Comparison of ENCODE assay signal across 17 cellular contexts in the genomic region with DNA sequence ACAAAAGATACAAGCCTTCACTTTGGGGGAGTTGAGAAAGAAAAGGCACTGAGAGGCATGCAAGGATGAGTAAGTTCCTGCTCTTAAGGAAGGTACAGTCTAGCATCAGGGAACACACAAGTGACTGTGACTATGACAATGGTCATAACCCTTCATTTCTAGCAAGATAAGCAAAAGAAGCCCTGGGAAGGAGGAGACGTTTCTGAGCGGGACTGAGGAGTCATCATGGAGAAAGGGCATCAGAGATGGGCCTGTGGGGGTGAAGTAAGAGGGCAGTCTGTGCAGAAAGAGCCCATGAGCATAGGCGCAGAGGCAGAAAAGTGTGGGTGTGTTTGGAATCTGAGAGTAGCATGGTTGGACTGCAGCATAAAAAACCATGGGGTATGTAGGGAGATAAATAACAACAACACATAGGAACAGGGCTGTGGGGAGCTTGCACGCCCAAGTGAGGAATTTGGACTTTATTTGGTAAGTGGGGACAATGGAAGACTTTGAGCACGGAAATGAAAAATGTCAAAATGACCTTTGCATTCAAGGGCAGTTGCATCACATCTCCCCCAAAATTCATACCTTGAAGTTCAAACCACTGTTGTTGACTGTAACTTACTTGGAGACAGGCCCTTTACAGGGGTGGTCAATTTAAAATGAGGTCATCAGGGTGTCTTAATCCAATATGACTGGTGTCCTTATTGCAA.
DNase-seq lines count a peak whose midpoint lies in the region; ATAC-seq and TF ChIP-seq lines count a peak whose summit lies in the region.
"Had no signal": no experiment of that assay in that cellular context is flagged by ENCODE, and none has a peak within 500 bp of the region (broad histone marks: within the 10 kb centered on the region; RNA-seq: fewer than 3 reads in every experiment).

No MANE protein-coding gene starts in this region.

- H3K4me1 ChIP-seq in left ventricle myocardium inferior (peaks cover 91% of the 10 kb centered on the region), mammary epithelial cell (ENCODE audit: insufficient read depth, low read length) (peaks cover 39% of the 10 kb centered on the region), mesendoderm (ENCODE audit: control insufficient read depth, low read depth, low read length) (peaks cover 5% of the 10 kb centered on the region), urinary bladder (ENCODE audit: insufficient read depth) (no peaks in the 10 kb centered on the region)

- no peak overlapping the region for H2BK5ac ChIP-seq in mesendoderm (ENCODE audit: low read length)

- H3K9me3 ChIP-seq in left ventricle myocardium inferior (replicated peaks): no peaks in the 10 kb centered on the region
- H3K9me3 ChIP-seq in mammary epithelial cell (replicated peaks; ENCODE audit: insufficient read depth, low read length): no peaks in the 10 kb centered on the region
- H3K9me3 ChIP-seq: vagina had no signal

- ATAC-seq in Right ventricle myocardium inferior: no peak
- ATAC-seq: GM12878, natural killer cell, T-cell had no signal

- no peak for DNase-seq in left ventricle myocardium inferior
- no peak for DNase-seq in Right ventricle myocardium inferior (ENCODE audit: missing footprints)
- peak; percentile 47 for DNase-seq in mammary epithelial cell
- no peak for DNase-seq in mesendoderm
- no peak for DNase-seq in UCSD-AML1 (lab: John Stamatoyannopoulos, UW; ENCODE audit: unreplicated experiment)
- no peak for DNase-seq in NCI-H1694 treated with DMSO at 0.1 percent for 48 hours (lab: John Stamatoyannopoulos, UW)
- no peak for DNase-seq in NCI-H2227 (lab: John Stamatoyannopoulos, UW; ENCODE audit: unreplicated experiment)
- DNase-seq: activated CD4-positive, alpha-beta T cell treated with anti-CD3 and anti-CD28 coated beads for 48 hours; activated gamma-delta T cell treated with Interleukin-2 at 50 U/mL for 16 hours; DMS53; H7; natural killer cell; NCI-H1694; T-cell had no signal

- CTCF ChIA-PET in mammary epithelial cell (lab: Charles Lee; ENCODE audit: low non-redundant PET): interaction anchor here (0.5 kb wide), 1 partner anchor 61 kb away, joined by 7 read pairs; no protein-coding TSS in a partner anchor

- H3K27me3 ChIP-seq in left ventricle myocardium inferior (ENCODE audit: low read depth) (no peaks in the 10 kb centered on the region), mammary epithelial cell (ENCODE audit: insufficient read depth, low read length) (no peaks in the 10 kb centered on the region), mesendoderm (ENCODE audit: insufficient read depth, low read length, poor library complexity) (no peaks in the 10 kb centered on the region)
- H3K27me3 ChIP-seq: vagina had no signal

- no peaks in the 10 kb centered on the region for H4K20me1 ChIP-seq in mammary epithelial cell (ENCODE audit: insufficient read depth, low read length)

- in situ Hi-C loops in mammary epithelial cell (cut with MboI; ENCODE audit: low sequenced_read_pairs in 2 of 2): no loop called here

- H3K79me2 ChIP-seq in mammary epithelial cell (ENCODE audit: insufficient read depth, low read length): peaks cover 40% of the 10 kb centered on the region
- no peaks in the 10 kb centered on the region for H3K79me2 ChIP-seq in mesendoderm (ENCODE audit: control insufficient read depth, insufficient read depth, low read length)

- no peak overlapping the region for H4K8ac ChIP-seq in mesendoderm (ENCODE audit: low read depth, low read length)

- H2BK15ac ChIP-seq in mesendoderm (replicated peaks; ENCODE audit: low read depth): no peak overlapping the region

- no peak overlapping the region for H3K56ac ChIP-seq in mesendoderm (ENCODE audit: low read length)

- peak overlapping the region; percentile 23 for H2AK5ac ChIP-seq in mesendoderm (ENCODE audit: low read length)

- H3K9ac ChIP-seq in mammary epithelial cell (ENCODE audit: insufficient read depth, low read length) (no peak overlapping the region), mesendoderm (ENCODE audit: low read length) (no peak overlapping the region)

- H3K27ac ChIP-seq in left ventricle myocardium inferior (replicated peaks) (peak overlapping the region; percentile 61), mammary epithelial cell (ENCODE audit: insufficient read depth, low read depth, low read length) (peak overlapping the region; percentile 92), mesendoderm (ENCODE audit: low read depth, low read length) (no peak overlapping the region), urinary bladder (ENCODE audit: low read depth) (peak overlapping the region; percentile 2)

- WGBS in mammary epithelial cell (ENCODE audit: low coverage, missing lambda C conversion rate): 66% methylated on average over 5 of the region's 5 CpGs
- no CpG with 5 or more reads among the region's 5 CpGs for WGBS in mesendoderm (ENCODE audit: extremely low coverage, insufficient coverage, low lambda C conversion rate)
- WGBS in urinary bladder: 75% methylated on average over 5 of the region's 5 CpGs

- H2BK120ac ChIP-seq in mesendoderm (ENCODE audit: low read depth, low read length): no peak overlapping the region

- H3K4ac ChIP-seq in mesendoderm (ENCODE audit: low read depth, low read length): no peak overlapping the region

- no peaks in the 10 kb centered on the region for H3K79me1 ChIP-seq in mesendoderm (ENCODE audit: low read length)

- H3K4me3 ChIP-seq in left ventricle myocardium inferior (no peak overlapping the region), mammary epithelial cell (replicated peaks in 1 of 3; ENCODE audit: insufficient read depth in 1 of 3, low read depth in 2 of 3, low read length in 3 of 3) (no peak overlapping the region), mesendoderm (ENCODE audit: low read length) (no peak overlapping the region), urinary bladder (ENCODE audit: low read depth, low read length) (no peak overlapping the region)
- H3K4me3 ChIP-seq: GM12878, vagina had no signal

- no TSS peak for BruUV-seq in mammary epithelial cell (replicated peaks; lab: Mats Ljungman, UMichigan)

- H3K18ac ChIP-seq in mesendoderm (ENCODE audit: low read length): no peak overlapping the region

- no peak overlapping the region for H2AFZ ChIP-seq in mammary epithelial cell (ENCODE audit: low read depth, low read length)

- TF ChIP-seq CTCF in left ventricle myocardium inferior (IDR thresholded peaks at IDR 0.05; ENCODE audit: borderline replicate concordance): no peak
- no peak for TF ChIP-seq CTCF in mammary epithelial cell (conservative IDR thresholded peaks at IDR 0.05 in 1 of 2, IDR thresholded peaks at IDR 0.05 in 1 of 2; ENCODE audit: extremely low read depth in 1 of 2, insufficient read depth in 1 of 2, low read depth in 1 of 2, low read length in 2 of 2)

- dilution Hi-C loops in mammary epithelial cell (cut with HindIII; ENCODE audit: low sequenced_read_pairs): no loop called here

- no peak overlapping the region for H4K5ac ChIP-seq in mesendoderm (ENCODE audit: low read length)

- no peak overlapping the region for H3K23ac ChIP-seq in mesendoderm (ENCODE audit: low read length)

- no peaks in the 10 kb centered on the region for H3K36me3 ChIP-seq in left ventricle myocardium inferior
- no peaks in the 10 kb centered on the region for H3K36me3 ChIP-seq in mammary epithelial cell (ENCODE audit: insufficient read depth, low read length)
- H3K36me3 ChIP-seq in mesendoderm (ENCODE audit: control insufficient read depth, insufficient read depth, low read length): no peaks in the 10 kb centered on the region
- peaks cover 2% of the 10 kb centered on the region for H3K36me3 ChIP-seq in urinary bladder (ENCODE audit: insufficient read depth)
- H3K36me3 ChIP-seq: vagina had no signal

- intact Hi-C loops in left ventricle myocardium inferior (cut with micrococcal nuclease) (no loop called here), Right ventricle myocardium inferior (cut with DNase I) (no loop called here), mammary epithelial cell (cut with micrococcal nuclease) (no loop called here)

- H3K4me2 ChIP-seq in mammary epithelial cell (ENCODE audit: insufficient read depth, low read depth, low read length) (peak overlapping the region; percentile 78), mesendoderm (ENCODE audit: low read length) (no peak overlapping the region)
